21 cellular contexts compared by ENCODE assay signal in genomic region chr13:91014696-91015095, GRCh38.
DNase-seq lines count a peak whose midpoint lies in the region; ATAC-seq, FAIRE-seq and TF ChIP-seq lines count a peak whose summit lies in the region.
"Had no signal": no experiment of that assay in that cellular context is flagged by ENCODE, and none has a peak within 500 bp of the region (broad histone marks: within the 10 kb centered on the region; RNA-seq: fewer than 3 reads in every experiment).

No MANE protein-coding gene starts in this region.

- H2AFZ ChIP-seq in GM23248, result no peak overlapping the region
- H2AFZ ChIP-seq in K562 (ENCODE audit: low read depth, low read length), result no peak overlapping the region
- H2AFZ ChIP-seq: PC-9 had no signal

- H3K9me1 ChIP-seq in K562 (ENCODE audit: control insufficient read depth, insufficient read depth, low read length), result no peaks in the 10 kb centered on the region

- H3K9me3 ChIP-seq in GM23248 (ENCODE audit: low read depth) (no peaks in the 10 kb centered on the region), K562 (replicated peaks; ENCODE audit: control insufficient read depth, insufficient read depth, low read depth, low read length) (0 out of 2 replicates have a peak, but pooled peaks cover 2% of the 10 kb centered on the region), kidney (ENCODE audit: control insufficient read depth in 1 of 2, low read length in 2 of 2) (no peaks in the 10 kb centered on the region)
- H3K9me3 ChIP-seq: BLaER1, SJCRH30 had no signal

- H3K4me1 ChIP-seq in GM23248 (ENCODE audit: insufficient read depth) (no peaks in the 10 kb centered on the region), K562 (replicated peaks in 1 of 2; ENCODE audit: control insufficient read depth in 2 of 2, insufficient read depth in 2 of 2, low read length in 2 of 2) (no peaks in the 10 kb centered on the region), kidney (ENCODE audit: control insufficient read depth in 1 of 2, insufficient read depth in 1 of 2, low read depth in 1 of 2, low read length in 2 of 2) (no peaks in the 10 kb centered on the region)
- H3K4me1 ChIP-seq: BLaER1, SJCRH30 had no signal

- no peaks in the 10 kb centered on the region for H3K9me2 ChIP-seq in GM23248 (ENCODE audit: insufficient read depth)

- no peaks in the 10 kb centered on the region for H3F3A ChIP-seq in GM23248 (ENCODE audit: insufficient read depth)

- TF ChIP-seq POLR2A in K562 (conservative IDR thresholded peaks at IDR 0.05), result no peak

- no peaks in the 10 kb centered on the region for H3K36me3 ChIP-seq in GM23248 (ENCODE audit: low read depth)
- no peaks in the 10 kb centered on the region for H3K36me3 ChIP-seq in K562 (ENCODE audit: control insufficient read depth, insufficient read depth, low read length)
- no peaks in the 10 kb centered on the region for H3K36me3 ChIP-seq in kidney (ENCODE audit: control insufficient read depth in 1 of 2, insufficient read depth in 2 of 2, low read length in 2 of 2)
- H3K36me3 ChIP-seq: BLaER1, SJCRH30 had no signal

- H3K27ac ChIP-seq in GM23248, result no peak overlapping the region
- H3K27ac ChIP-seq in K562 (ENCODE audit: extremely low read depth, low read depth, low read length), result no peak overlapping the region
- no peak overlapping the region for H3K27ac ChIP-seq in kidney (ENCODE audit: low read depth in 2 of 2, low read length in 2 of 2)
- H3K27ac ChIP-seq: BLaER1, PC-9, SJCRH30 had no signal

- H4K20me1 ChIP-seq in GM23248 (ENCODE audit: insufficient read depth) (no peaks in the 10 kb centered on the region), K562 (replicated peaks; ENCODE audit: control insufficient read depth, insufficient read depth, low read length) (no peaks in the 10 kb centered on the region)
- H4K20me1 ChIP-seq: BLaER1 had no signal

- TF ChIP-seq CTCF in K562 (IDR thresholded peaks at IDR 0.05 in 2 of 3, conservative IDR thresholded peaks at IDR 0.05 in 1 of 3; ENCODE audit: insufficient read depth in 2 of 3, low read depth in 1 of 3, low read length in 3 of 3) (no peak), omental fat pad (IDR thresholded peaks at IDR 0.05) (no peak), kidney (IDR thresholded peaks at IDR 0.05; ENCODE audit: borderline replicate concordance, extremely low read depth, insufficient read depth) (no peak)

- in situ Hi-C loops in GM23248 (cut with MboI) (no loop called here), K562 (cut with MboI) (loop anchor here (25.0 kb wide), 1 partner anchor 1673 kb away; no protein-coding TSS in a partner anchor)

- DNase-seq in GM23248 (peak; percentile 1), K562 (ENCODE audit: extremely low read depth in 1 of 4, low spot score in 3 of 4) (no peak), foreskin melanocyte (peak; percentile 68), sciatic nerve (ENCODE audit: low spot score) (no peak), omental fat pad (ENCODE audit: low spot score) (no peak), T-helper 2 cell (no peak), kidney (no peak)
- DNase-seq: CD4-positive, alpha-beta T cell; COR-L47; GOT3; HCEC 1CT; KG1; MM.1S; NCI-H2029; NCI-H446 treated with DMSO at 0.1 percent for 48 hours; NCI-H526 treated with DMSO at 0.1 percent for 48 hours; PC-9; SJCRH30 had no signal

- ATAC-seq in K562, result no peak
- peak; percentile 66 for ATAC-seq in sciatic nerve
- ATAC-seq in omental fat pad (ENCODE audit: low FRiP score), result no peak
- ATAC-seq: GM12878, Right ventricle myocardium inferior had no signal

- 7 to 16% methylated on average over 3 of the region's 3 CpGs for WGBS in GM23248 (ENCODE audit: low coverage in 1 of 2, low lambda C conversion rate in 2 of 2, missing lambda C conversion rate in 2 of 2), 2 experiments
- 0% methylated on average over 3 of the region's 3 CpGs for WGBS in K562 (ENCODE audit: insufficient coverage, low coverage, missing lambda C conversion rate)

- no peak for TF ChIP-seq EP300 in K562 (IDR thresholded peaks at IDR 0.05; ENCODE audit: low read length)

- no TSS peak for BruUV-seq in K562 (replicated peaks; lab: Mats Ljungman, UMichigan)

- intact Hi-C loops in K562 (cut with micrococcal nuclease), result loop anchor here (5.0 kb wide), 2 partner anchors 147 to 1678 kb away; no protein-coding TSS in a partner anchor
- intact Hi-C loops in sciatic nerve (cut with DNase I), result no loop called here
- intact Hi-C loops in kidney (cut with DNase I), result no loop called here

- POLR2A ChIA-PET in K562 (lab: Yijun Ruan, JAX), result interaction anchor here (0.6 to 0.7 kb wide), 2 partner anchors 112 to 1850 kb away, joined by 3 to 4 read pairs; no protein-coding TSS in a partner anchor

- CTCF ChIA-PET in K562 (lab: Yijun Ruan, JAX; ENCODE audit: low intra/inter-chr PET ratio), result interaction anchor here (0.6 kb wide), 1 partner anchor 998 kb away, joined by 3 read pairs; no protein-coding TSS in a partner anchor

- H3K4me3 ChIP-seq in GM23248 (no peak overlapping the region), K562 (no peak overlapping the region), kidney (ENCODE audit: low read length in 2 of 2) (no peak overlapping the region)
- H3K4me3 ChIP-seq: BLaER1, GM12878, PC-9, SJCRH30 had no signal

- TF ChIP-seq RAD21 in K562 (CRISPR knock-in tag; conservative IDR thresholded peaks at IDR 0.05 in 1 of 2, IDR thresholded peaks at IDR 0.05 in 1 of 2), result no peak

- FAIRE-seq in K562 (lab: Jason Lieb, UNC) (no peak), kidney (lab: Jason Lieb, UNC) (no peak)
- FAIRE-seq: GM12878 had no signal

- H3K27me3 ChIP-seq in GM23248 (replicated peaks; ENCODE audit: insufficient read depth) (no peaks in the 10 kb centered on the region), K562 (ENCODE audit: control insufficient read depth in 2 of 2, insufficient read depth in 2 of 2, low read length in 2 of 2) (no peaks in the 10 kb centered on the region)
- H3K27me3 ChIP-seq: BLaER1, SJCRH30 had no signal

- H3K9ac ChIP-seq in GM23248 (no peak overlapping the region), K562 (ENCODE audit: insufficient read depth in 1 of 2, low read depth in 2 of 2, low read length in 2 of 2) (no peak overlapping the region), kidney (ENCODE audit: low read length in 2 of 2) (no peak overlapping the region)
- H3K9ac ChIP-seq: BLaER1 had no signal

- H3K4me2 ChIP-seq in GM23248 (ENCODE audit: unreplicated experiment) (no peak overlapping the region), K562 (ENCODE audit: insufficient read depth, low read length) (no peak overlapping the region)
- H3K4me2 ChIP-seq: BLaER1, PC-9 had no signal

- H3K79me2 ChIP-seq in GM23248 (ENCODE audit: insufficient read depth), result no peaks in the 10 kb centered on the region
- H3K79me2 ChIP-seq in K562 (ENCODE audit: control insufficient read depth, insufficient read depth, low read length), result no peaks in the 10 kb centered on the region

TF ChIP-seq in K562, 482 proteins besides CTCF, POLR2A, EP300 and RAD21:
- no peak for TF ChIP-seq PYGO2 (tag; IDR thresholded peaks at IDR 0.05)
- 0 out of 2 replicates have a peak, but pooled peaks have one; percentile 1 for TF ChIP-seq NFE2L1 (tag; IDR thresholded peaks at IDR 0.05; ENCODE audit: borderline replicate concordance, low read depth)
- no peak for TF ChIP-seq TEAD2 (tag; IDR thresholded peaks at IDR 0.05)
- no peak for TF ChIP-seq SIX5 (IDR thresholded peaks at IDR 0.05; ENCODE audit: borderline replicate concordance in 1 of 2, insufficient read depth in 1 of 2, low read depth in 1 of 2, low read length in 2 of 2)
- no peak for TF ChIP-seq ZNF75A (CRISPR knock-in tag; IDR thresholded peaks at IDR 0.05)
- TF ChIP-seq MCM3 (IDR thresholded peaks at IDR 0.05), result no peak
- no peak for TF ChIP-seq ZNF830 (CRISPR knock-in tag; IDR thresholded peaks at IDR 0.05)
- TF ChIP-seq FOXP1 (CRISPR knock-in tag; IDR thresholded peaks at IDR 0.05), result no peak
TF ChIP-seq in K562: peak in this region for 1.

Comparison
In these comparisons a context has a peak if more than half of its experiments do, and no peak if none do; other contexts are left out.
1. DNase-seq: peak in GM23248 (single experiment) and foreskin melanocyte (single experiment); none in K562 (0 of 4), sciatic nerve (single experiment), omental fat pad (single experiment), T-helper 2 cell (0 of 5) and kidney (single experiment).